8 cellular contexts compared by ENCODE assay signal in genomic region chr17:14302421-14303099, GRCh38. TPM values are rescaled to one million over a fixed set of nuclear protein-coding genes. Genes with fewer than 3 reads are reported as not detected.
A peak's percentile ranks its signal among the peaks of the same experiment; 100 is the strongest.
DNase-seq lines count a peak whose midpoint lies in the region; ATAC-seq and TF ChIP-seq lines count a peak whose summit lies in the region.

No MANE protein-coding gene starts in this region.

- no peaks in the 10 kb centered on the region for H3K36me3 ChIP-seq in gastroesophageal sphincter

- H3K4me1 ChIP-seq in gastroesophageal sphincter = peaks cover 0 to 70% (median 24%) of the 10 kb centered on the region in 3 donors

- 0% methylated on average over 1 of the region's 64 CpGs; no CpG with 5 or more reads in 1 of the 2 donors for WGBS in gastroesophageal sphincter (ENCODE audit: low coverage in 1 of 2), 2 donors

- peak in 1 of 2 donors; percentile 18 for TF ChIP-seq POLR2A in gastroesophageal sphincter (IDR thresholded peaks at IDR 0.05)

- peak overlapping the region in 3 of 4 donors; percentile 76 to 85 (median 85) for H3K27ac ChIP-seq in gastroesophageal sphincter

- peak; percentile 43 for ATAC-seq in GM18868 (IDR thresholded peaks at IDR 0.05; ENCODE audit: unreplicated experiment)
- ATAC-seq in HG03342 (IDR thresholded peaks at IDR 0.05; ENCODE audit: unreplicated experiment) = peak; percentile 61
- ATAC-seq in gastroesophageal sphincter = peak; percentile 66

- peak; percentile 88 to 99 (median 98) for TF ChIP-seq CTCF in gastroesophageal sphincter (IDR thresholded peaks at IDR 0.05)

- no peak for TF ChIP-seq EP300 in gastroesophageal sphincter (IDR thresholded peaks at IDR 0.05)

- DNase-seq in AG08396 (ENCODE audit: low spot score) = peak; percentile 89
- peak; percentile 45 for DNase-seq in SHP77 treated with DMSO at 0.1 percent for 48 hours (lab: John Stamatoyannopoulos, UW)
- peak; percentile 53 to 80 (median 68) for DNase-seq in activated naive CD4-positive, alpha-beta T cell (lab: John Stamatoyannopoulos, UW)
- peak in 44 of 56 donors; percentile 3 to 71 (median 28) for DNase-seq in nucleus accumbens (lab: John Stamatoyannopoulos, UW)
- DNase-seq in superior temporal gyrus (ENCODE audit: extremely low spot score) = peak; percentile 67

- peak overlapping the region; percentile 37 to 72 for H3K4me3 ChIP-seq in gastroesophageal sphincter

- H3K27me3 ChIP-seq in gastroesophageal sphincter = peaks cover 87% of the 10 kb centered on the region

- H3K9me3 ChIP-seq in gastroesophageal sphincter = no peaks in the 10 kb centered on the region

RNA-seq across cellular contexts. Expression of gene HS3ST3B1, which starts 1.7 kb away (rescaled TPM):
- total RNA-seq in gastroesophageal sphincter = 1 to 10 TPM; 2.6 to 4.2 (median 3.1) TPM

Comparison
In these comparisons a context has a peak if more than half of its experiments do, and no peak if none do; other contexts are left out.
1. Peak in every context shown above with its lines: DNase-seq, ATAC-seq, H3K4me3 ChIP-seq and H3K27ac ChIP-seq.
2. DNase-seq: peak in every context shown above with its lines; median percentile 89 in AG08396; 68 in activated naive CD4-positive, alpha-beta T cell; 67 in superior temporal gyrus; 45 in SHP77 treated with DMSO at 0.1 percent for 48 hours; 28 in nucleus accumbens.